In the genomic region with DNA sequence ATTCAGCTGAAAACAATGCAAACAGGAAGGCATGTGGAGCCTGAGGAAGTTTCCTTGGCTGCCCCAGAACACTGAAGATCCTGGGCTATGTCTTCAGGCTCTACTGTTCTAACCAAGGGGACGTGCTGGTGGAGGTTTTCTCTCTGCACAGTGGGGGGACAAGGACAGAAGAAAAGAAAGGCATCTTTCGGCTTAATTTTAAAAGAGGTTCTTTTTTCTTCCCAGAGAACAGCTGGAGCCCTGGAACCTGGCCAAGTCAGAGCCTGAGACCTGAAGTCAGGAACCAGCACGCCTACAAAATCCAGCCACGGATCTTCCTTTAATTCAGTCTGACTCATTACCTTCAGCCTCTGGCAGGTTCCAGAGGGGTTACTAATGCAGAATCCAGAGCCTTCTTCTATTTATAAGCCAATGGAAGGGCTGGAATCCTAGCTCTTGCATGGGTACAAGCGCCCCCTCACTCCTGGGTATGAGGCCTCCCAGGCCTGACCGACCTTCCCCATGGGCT, we compare ENCODE assay signal across 8 cellular contexts. TPM values are rescaled to one million over a fixed set of nuclear protein-coding genes. Genes with fewer than 3 reads are reported as not detected.
DNase-seq lines count a peak whose midpoint lies in the region; ATAC-seq and TF ChIP-seq lines count a peak whose summit lies in the region.

No MANE protein-coding gene starts in this region.

- WGBS in esophagus, 2 donors: 24 to 34% methylated on average over 6 of the region's 6 CpGs
- WGBS in psoas muscle, 3 donors: 32 to 42% (median 34%) methylated on average over 6 of the region's 6 CpGs

- H3K27ac ChIP-seq in esophagus (ENCODE audit: low read depth in 2 of 2, low read length in 1 of 2) (peak overlapping the region; percentile 87), psoas muscle (peak overlapping the region; percentile 69)

- H3K27ac Mint-ChIP-seq in naive thymus-derived CD8-positive, alpha-beta T cell: peak overlapping the region in 3 of 10 donors; percentile 29 to 58 (median 43)

- DNase-seq in EH (ENCODE audit: low read depth) (peak; percentile 95), NCI-H82 (lab: John Stamatoyannopoulos, UW) (peak; percentile 82), psoas muscle (peak; percentile 45 to 74), midbrain (lab: John Stamatoyannopoulos, UW) (no peak)
- DNase-seq in stimulated activated CD4-positive, alpha-beta T cell treated with anti-CD3 and anti-CD28 coated beads, Interleukin-2, amount 100 ng/mL, for 48 hours: no peak
- DNase-seq in naive thymus-derived CD8-positive, alpha-beta T cell: no peak

- H3K4me1 Mint-ChIP-seq in naive thymus-derived CD8-positive, alpha-beta T cell: peaks cover 3 to 27% (median 9%) of the 10 kb centered on the region in 4 donors

- H3K9me3 ChIP-seq in esophagus (ENCODE audit: control insufficient read depth in 2 of 2, insufficient read depth in 1 of 2, low read depth in 1 of 2, low read length in 1 of 2) (no peaks in the 10 kb centered on the region), psoas muscle (no peaks in the 10 kb centered on the region)

- no peaks in the 10 kb centered on the region for H3K9me3 Mint-ChIP-seq in naive thymus-derived CD8-positive, alpha-beta T cell

- ATAC-seq in psoas muscle (peak; percentile 87 to 93 (median 91)), HG03432 (IDR thresholded peaks at IDR 0.05; ENCODE audit: unreplicated experiment) (no peak)
- no peak for ATAC-seq in naive thymus-derived CD8-positive, alpha-beta T cell

- H3K4me3 Mint-ChIP-seq in naive thymus-derived CD8-positive, alpha-beta T cell: no peak overlapping the region

- POLR2A ChIA-PET in naive thymus-derived CD8-positive, alpha-beta T cell (lab: Charles Lee): interaction anchor here (0.6 kb wide), 2 partner anchors 204 to 287 kb away, joined by 3 to 5 read pairs; no protein-coding TSS in a partner anchor

- peaks cover 0 to 5% of the 10 kb centered on the region in 2 donors for H3K36me3 ChIP-seq in esophagus (ENCODE audit: control insufficient read depth in 2 of 2, insufficient read depth in 2 of 2, low read length in 1 of 2)
- H3K36me3 ChIP-seq in psoas muscle (ENCODE audit: insufficient read depth in 1 of 2, low read depth in 1 of 2): no peaks in the 10 kb centered on the region

- intact Hi-C loops in psoas muscle (cut with DNase I): no loop called here

- H3K36me3 Mint-ChIP-seq in naive thymus-derived CD8-positive, alpha-beta T cell: peaks cover 0 to 2% (median 0%) of the 10 kb centered on the region in 3 donors

- no peak for TF ChIP-seq CTCF in psoas muscle (IDR thresholded peaks at IDR 0.05)

- no peak overlapping the region for H3K4me3 ChIP-seq in esophagus (ENCODE audit: low read depth in 1 of 2, low read length in 2 of 2)
- H3K4me3 ChIP-seq in psoas muscle: no peak overlapping the region

- peaks cover 9 to 21% of the 10 kb centered on the region in 2 donors for H3K4me1 ChIP-seq in esophagus (ENCODE audit: control insufficient read depth in 2 of 2, insufficient read depth in 2 of 2, low read length in 1 of 2)
- peaks cover 16% of the 10 kb centered on the region for H3K4me1 ChIP-seq in psoas muscle

- H3K27me3 Mint-ChIP-seq in naive thymus-derived CD8-positive, alpha-beta T cell: no peaks in the 10 kb centered on the region

- H3K27me3 ChIP-seq in esophagus (ENCODE audit: control insufficient read depth in 1 of 2, insufficient read depth in 2 of 2, low read length in 2 of 2) (no peaks in the 10 kb centered on the region), psoas muscle (ENCODE audit: insufficient read depth in 3 of 3, low read length in 2 of 3) (no peaks in the 10 kb centered on the region)

RNA-seq across cellular contexts. Expression of gene CTNNBIP1, which starts 19.8 kb away (rescaled TPM):
- polyA plus RNA-seq in esophagus: 100 to 1,000 TPM; 173 to 242 TPM
- total RNA-seq in psoas muscle: 10 to 100 TPM; 12.7 to 18.5 (median 14.8) TPM
- 10 to 100 TPM in 2 of 3 donors, 1 to 10 TPM in 1; 5.9 to 11.9 (median 10.3) TPM for polyA plus RNA-seq in psoas muscle
- 1 to 10 TPM; 7.5 to 8.9 TPM for total RNA-seq in naive thymus-derived CD8-positive, alpha-beta T cell
- polyA plus RNA-seq in naive thymus-derived CD8-positive, alpha-beta T cell: 10 to 100 TPM in 1 of 3 donors, 1 to 10 TPM in 2; 7.0 to 17.1 (median 9.9) TPM

RNA-seq across cellular contexts. Expression of gene LZIC, which starts 52.9 kb away (rescaled TPM):
- polyA plus RNA-seq in esophagus (10 to 100 TPM in 1 of 2 donors, 1 to 10 TPM in 1; 9.7 to 15.8 TPM), psoas muscle (10 to 100 TPM; 17.3 to 37.5 (median 25.0) TPM)
- total RNA-seq in psoas muscle: 10 to 100 TPM; 17.6 to 24.9 (median 21.1) TPM
- total RNA-seq in naive thymus-derived CD8-positive, alpha-beta T cell: 10 to 100 TPM; 28.8 to 31.5 TPM
- polyA plus RNA-seq in naive thymus-derived CD8-positive, alpha-beta T cell: 10 to 100 TPM; 34.2 to 39.8 (median 38.0) TPM

RNA-seq across cellular contexts. Expression of gene NMNAT1, which starts 53.0 kb away (rescaled TPM):
- polyA plus RNA-seq in esophagus (1 to 10 TPM; 3.6 to 4.2 TPM), psoas muscle (10 to 100 TPM in 2 of 3 donors, 1 to 10 TPM in 1; 6.9 to 16.9 (median 10.2) TPM)
- total RNA-seq in psoas muscle: 10 to 100 TPM in 3 of 4 donors, 1 to 10 TPM in 1; 8.0 to 18.2 (median 14.0) TPM
- total RNA-seq in naive thymus-derived CD8-positive, alpha-beta T cell: 1 to 10 TPM; 8.1 to 9.3 TPM
- 1 to 10 TPM; 3.4 to 7.3 (median 5.2) TPM for polyA plus RNA-seq in naive thymus-derived CD8-positive, alpha-beta T cell

Comparison
In these comparisons a context has a peak if more than half of its experiments do, and no peak if none do; other contexts are left out.
1. DNase-seq: peak in EH (single experiment), NCI-H82 (single experiment) and psoas muscle (2 of 2); none in stimulated activated CD4-positive, alpha-beta T cell treated with anti-CD3 and anti-CD28 coated beads, Interleukin-2, amount 100 ng/mL, for 48 hours (0 of 2), midbrain (single experiment) and naive thymus-derived CD8-positive, alpha-beta T cell (0 of 10).
2. ATAC-seq: peak in psoas muscle (4 of 4); none in HG03432 (single experiment) and naive thymus-derived CD8-positive, alpha-beta T cell (0 of 2).
3. RNA of gene CTNNBIP1, which starts 19.8 kb away (polyA plus RNA-seq): 173 to 242 TPM in esophagus; 5.9 to 11.9 TPM in psoas muscle and 7.0 to 17.1 TPM in naive thymus-derived CD8-positive, alpha-beta T cell; every median in the first group is over 4 times any median in the second.